8 cellular contexts compared by ENCODE assay signal in the genomic region with DNA sequence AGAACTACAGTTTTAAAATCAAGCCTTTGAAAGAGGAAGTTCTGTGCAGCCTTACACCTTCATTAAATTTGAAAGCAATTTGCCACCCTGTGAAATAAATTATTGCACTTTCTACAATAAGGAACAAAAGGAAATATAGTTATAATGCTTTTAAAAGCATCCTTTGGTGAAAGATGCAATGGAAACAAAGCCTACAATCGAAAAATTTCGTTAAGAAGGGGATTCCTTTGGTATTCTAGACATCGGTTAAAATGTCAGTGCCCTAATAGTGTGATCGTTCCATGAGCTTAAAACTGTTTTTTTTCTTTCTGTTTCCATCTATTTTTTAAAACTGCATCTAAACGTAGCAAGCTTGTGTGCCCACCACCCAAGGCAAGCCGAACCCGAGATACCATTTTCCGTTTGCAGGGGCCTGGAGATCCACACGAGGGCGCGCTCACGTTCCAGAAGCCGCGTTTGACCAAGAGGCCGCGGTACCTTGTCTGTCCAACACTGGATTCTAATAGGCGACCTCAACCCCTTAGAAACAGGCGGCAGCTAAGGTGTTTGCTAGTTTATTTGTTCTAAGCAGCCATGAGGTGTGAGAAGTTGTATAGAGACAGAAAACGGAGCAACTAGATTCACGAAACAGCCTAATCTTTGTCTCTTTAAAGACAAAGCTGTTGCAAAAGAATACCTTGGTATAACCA. TPM values are rescaled to one million over a fixed set of nuclear protein-coding genes. Genes with fewer than 3 reads are reported as not detected.
A peak's percentile ranks its signal among the peaks of the same experiment; 100 is the strongest.
DNase-seq lines count a peak whose midpoint lies in the region; ATAC-seq, FAIRE-seq and TF ChIP-seq lines count a peak whose summit lies in the region.

No MANE protein-coding gene starts in this region.

- no peak for TF ChIP-seq POLR2A in stomach (IDR thresholded peaks at IDR 0.05)

- DNase-seq in KBM-7 (peak; percentile 63), iris pigment epithelial cell (ENCODE audit: low read depth) (peak; percentile 34), GM03348 (ENCODE audit: low spot score) (no peak), stomach (no peak)

- in situ Hi-C loops in KBM-7 (cut with MboI; ENCODE audit: low pct_unique_long_range_greater_than_20kb, low sequenced_read_pairs) = no loop called here

- ATAC-seq in SK-N-SH treated with all-trans-retinoic acid at 6 μM for 48 hours (peak; percentile 79), HG02623 (IDR thresholded peaks at IDR 0.05; ENCODE audit: unreplicated experiment) (no peak), HG03135 (IDR thresholded peaks at IDR 0.05; ENCODE audit: unreplicated experiment) (no peak)

- H3K9me3 ChIP-seq in stomach = peaks cover 0 to 21% (median 0%) of the 10 kb centered on the region in 4 donors

- peaks cover 50 to 100% (median 96%) of the 10 kb centered on the region in 3 donors for H3K27me3 ChIP-seq in stomach

- no peak overlapping the region for H3K4me3 ChIP-seq in stomach

- H3K27ac ChIP-seq in stomach = no peak overlapping the region

- no peak for TF ChIP-seq EP300 in stomach (IDR thresholded peaks at IDR 0.05)

- WGBS in stomach, 5 donors = 8 to 14% (median 8%) methylated on average over 20 of the region's 20 CpGs

- peaks cover 20 to 38% (median 33%) of the 10 kb centered on the region in 4 donors for H3K4me1 ChIP-seq in stomach

- TF ChIP-seq CTCF in stomach (IDR thresholded peaks at IDR 0.05) = peak in 2 of 7 experiments; percentile 22 to 25

- FAIRE-seq in G401.6 (lab: Jason Lieb, UNC) = peak; percentile 82

- H3K36me3 ChIP-seq in stomach = no peaks in the 10 kb centered on the region

- intact Hi-C loops in stomach (cut with DNase I; ENCODE audit: low total_unique reads) = no loop called here

TF ChIP-seq in SK-N-SH treated with all-trans-retinoic acid at 6 μM for 48 hours, 23 proteins besides CTCF, POLR2A, EP300 and RAD21:
- TF ChIP-seq ZC3H10 (CRISPR knock-in tag; IDR thresholded peaks at IDR 0.05) = no peak
- TF ChIP-seq, protein P1, sequence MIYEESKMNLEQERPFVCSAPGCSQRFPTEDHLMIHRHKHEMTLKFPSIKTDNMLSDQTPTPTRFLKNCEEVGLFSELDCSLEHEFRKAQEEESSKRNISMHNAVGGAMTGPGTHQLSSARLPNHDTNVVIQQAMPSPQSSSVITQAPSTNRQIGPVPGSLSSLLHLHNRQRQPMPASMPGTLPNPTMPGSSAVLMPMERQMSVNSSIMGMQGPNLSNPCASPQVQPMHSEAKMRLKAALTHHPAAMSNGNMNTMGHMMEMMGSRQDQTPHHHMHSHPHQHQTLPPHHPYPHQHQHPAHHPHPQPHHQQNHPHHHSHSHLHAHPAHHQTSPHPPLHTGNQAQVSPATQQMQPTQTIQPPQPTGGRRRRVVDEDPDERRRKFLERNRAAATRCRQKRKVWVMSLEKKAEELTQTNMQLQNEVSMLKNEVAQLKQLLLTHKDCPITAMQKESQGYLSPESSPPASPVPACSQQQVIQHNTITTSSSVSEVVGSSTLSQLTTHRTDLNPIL (CRISPR knock-in tag; IDR thresholded peaks at IDR 0.05; ENCODE audit: low read depth) = no peak
- TF ChIP-seq OSR1 (CRISPR knock-in tag; IDR thresholded peaks at IDR 0.05) = no peak
- TF ChIP-seq, protein P2, sequence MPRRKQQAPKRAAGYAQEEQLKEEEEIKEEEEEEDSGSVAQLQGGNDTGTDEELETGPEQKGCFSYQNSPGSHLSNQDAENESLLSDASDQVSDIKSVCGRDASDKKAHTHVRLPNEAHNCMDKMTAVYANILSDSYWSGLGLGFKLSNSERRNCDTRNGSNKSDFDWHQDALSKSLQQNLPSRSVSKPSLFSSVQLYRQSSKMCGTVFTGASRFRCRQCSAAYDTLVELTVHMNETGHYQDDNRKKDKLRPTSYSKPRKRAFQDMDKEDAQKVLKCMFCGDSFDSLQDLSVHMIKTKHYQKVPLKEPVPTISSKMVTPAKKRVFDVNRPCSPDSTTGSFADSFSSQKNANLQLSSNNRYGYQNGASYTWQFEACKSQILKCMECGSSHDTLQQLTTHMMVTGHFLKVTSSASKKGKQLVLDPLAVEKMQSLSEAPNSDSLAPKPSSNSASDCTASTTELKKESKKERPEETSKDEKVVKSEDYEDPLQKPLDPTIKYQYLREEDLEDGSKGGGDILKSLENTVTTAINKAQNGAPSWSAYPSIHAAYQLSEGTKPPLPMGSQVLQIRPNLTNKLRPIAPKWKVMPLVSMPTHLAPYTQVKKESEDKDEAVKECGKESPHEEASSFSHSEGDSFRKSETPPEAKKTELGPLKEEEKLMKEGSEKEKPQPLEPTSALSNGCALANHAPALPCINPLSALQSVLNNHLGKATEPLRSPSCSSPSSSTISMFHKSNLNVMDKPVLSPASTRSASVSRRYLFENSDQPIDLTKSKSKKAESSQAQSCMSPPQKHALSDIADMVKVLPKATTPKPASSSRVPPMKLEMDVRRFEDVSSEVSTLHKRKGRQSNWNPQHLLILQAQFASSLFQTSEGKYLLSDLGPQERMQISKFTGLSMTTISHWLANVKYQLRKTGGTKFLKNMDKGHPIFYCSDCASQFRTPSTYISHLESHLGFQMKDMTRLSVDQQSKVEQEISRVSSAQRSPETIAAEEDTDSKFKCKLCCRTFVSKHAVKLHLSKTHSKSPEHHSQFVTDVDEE (CRISPR knock-in tag; IDR thresholded peaks at IDR 0.05) = no peak
- no peak for TF ChIP-seq TOX (CRISPR knock-in tag; IDR thresholded peaks at IDR 0.05; ENCODE audit: borderline replicate concordance)
- TF ChIP-seq ARNTL (CRISPR knock-in tag; IDR thresholded peaks at IDR 0.05; ENCODE audit: borderline replicate concordance, low read depth) = no peak
- TF ChIP-seq PPARA (CRISPR knock-in tag; IDR thresholded peaks at IDR 0.05; ENCODE audit: borderline replicate concordance) = no peak
- TF ChIP-seq ZNF565 (CRISPR knock-in tag; conservative IDR thresholded peaks at IDR 0.05; ENCODE audit: low read depth) = no peak
- TF ChIP-seq ZNF8 (CRISPR knock-in tag; IDR thresholded peaks at IDR 0.05) = no peak
- TF ChIP-seq, protein P3, sequence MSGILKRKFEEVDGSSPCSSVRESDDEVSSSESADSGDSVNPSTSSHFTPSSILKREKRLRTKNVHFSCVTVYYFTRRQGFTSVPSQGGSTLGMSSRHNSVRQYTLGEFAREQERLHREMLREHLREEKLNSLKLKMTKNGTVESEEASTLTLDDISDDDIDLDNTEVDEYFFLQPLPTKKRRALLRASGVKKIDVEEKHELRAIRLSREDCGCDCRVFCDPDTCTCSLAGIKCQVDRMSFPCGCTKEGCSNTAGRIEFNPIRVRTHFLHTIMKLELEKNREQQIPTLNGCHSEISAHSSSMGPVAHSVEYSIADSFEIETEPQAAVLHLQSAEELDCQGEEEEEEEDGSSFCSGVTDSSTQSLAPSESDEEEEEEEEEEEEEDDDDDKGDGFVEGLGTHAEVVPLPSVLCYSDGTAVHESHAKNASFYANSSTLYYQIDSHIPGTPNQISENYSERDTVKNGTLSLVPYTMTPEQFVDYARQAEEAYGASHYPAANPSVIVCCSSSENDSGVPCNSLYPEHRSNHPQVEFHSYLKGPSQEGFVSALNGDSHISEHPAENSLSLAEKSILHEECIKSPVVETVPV (CRISPR knock-in tag; IDR thresholded peaks at IDR 0.05) = no peak
- TF ChIP-seq ESRRG (CRISPR knock-in tag; IDR thresholded peaks at IDR 0.05) = no peak
- no peak for TF ChIP-seq ISL1 (CRISPR knock-in tag; IDR thresholded peaks at IDR 0.05)
- TF ChIP-seq, protein P4, sequence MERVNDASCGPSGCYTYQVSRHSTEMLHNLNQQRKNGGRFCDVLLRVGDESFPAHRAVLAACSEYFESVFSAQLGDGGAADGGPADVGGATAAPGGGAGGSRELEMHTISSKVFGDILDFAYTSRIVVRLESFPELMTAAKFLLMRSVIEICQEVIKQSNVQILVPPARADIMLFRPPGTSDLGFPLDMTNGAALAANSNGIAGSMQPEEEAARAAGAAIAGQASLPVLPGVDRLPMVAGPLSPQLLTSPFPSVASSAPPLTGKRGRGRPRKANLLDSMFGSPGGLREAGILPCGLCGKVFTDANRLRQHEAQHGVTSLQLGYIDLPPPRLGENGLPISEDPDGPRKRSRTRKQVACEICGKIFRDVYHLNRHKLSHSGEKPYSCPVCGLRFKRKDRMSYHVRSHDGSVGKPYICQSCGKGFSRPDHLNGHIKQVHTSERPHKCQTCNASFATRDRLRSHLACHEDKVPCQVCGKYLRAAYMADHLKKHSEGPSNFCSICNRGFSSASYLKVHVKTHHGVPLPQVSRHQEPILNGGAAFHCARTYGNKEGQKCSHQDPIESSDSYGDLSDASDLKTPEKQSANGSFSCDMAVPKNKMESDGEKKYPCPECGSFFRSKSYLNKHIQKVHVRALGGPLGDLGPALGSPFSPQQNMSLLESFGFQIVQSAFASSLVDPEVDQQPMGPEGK (CRISPR knock-in tag; IDR thresholded peaks at IDR 0.05; ENCODE audit: borderline replicate concordance) = no peak
- no peak for TF ChIP-seq RARB (CRISPR knock-in tag; IDR thresholded peaks at IDR 0.05)
- no peak for TF ChIP-seq TCF4 (CRISPR knock-in tag; IDR thresholded peaks at IDR 0.05; ENCODE audit: borderline replicate concordance)
- no peak for TF ChIP-seq ZNF70 (CRISPR knock-in tag; IDR thresholded peaks at IDR 0.05)
- no peak for TF ChIP-seq SNAI2 (CRISPR knock-in tag; IDR thresholded peaks at IDR 0.05)
- no peak for TF ChIP-seq GLIS3 (CRISPR knock-in tag; IDR thresholded peaks at IDR 0.05)
- TF ChIP-seq, protein P5, sequence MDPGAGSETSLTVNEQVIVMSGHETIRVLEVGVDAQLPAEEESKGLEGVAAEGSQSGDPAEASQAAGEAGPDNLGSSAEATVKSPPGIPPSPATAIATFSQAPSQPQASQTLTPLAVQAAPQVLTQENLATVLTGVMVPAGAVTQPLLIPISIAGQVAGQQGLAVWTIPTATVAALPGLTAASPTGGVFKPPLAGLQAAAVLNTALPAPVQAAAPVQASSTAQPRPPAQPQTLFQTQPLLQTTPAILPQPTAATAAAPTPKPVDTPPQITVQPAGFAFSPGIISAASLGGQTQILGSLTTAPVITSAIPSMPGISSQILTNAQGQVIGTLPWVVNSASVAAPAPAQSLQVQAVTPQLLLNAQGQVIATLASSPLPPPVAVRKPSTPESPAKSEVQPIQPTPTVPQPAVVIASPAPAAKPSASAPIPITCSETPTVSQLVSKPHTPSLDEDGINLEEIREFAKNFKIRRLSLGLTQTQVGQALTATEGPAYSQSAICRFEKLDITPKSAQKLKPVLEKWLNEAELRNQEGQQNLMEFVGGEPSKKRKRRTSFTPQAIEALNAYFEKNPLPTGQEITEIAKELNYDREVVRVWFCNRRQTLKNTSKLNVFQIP (CRISPR knock-in tag; IDR thresholded peaks at IDR 0.05; ENCODE audit: borderline replicate concordance, low read depth) = no peak
- TF ChIP-seq ZFP3 (CRISPR knock-in tag; IDR thresholded peaks at IDR 0.05) = no peak

RNA-seq across cellular contexts. Expression of a gene that starts 4.0 kb away (rescaled TPM):
- not detected for total RNA-seq in stomach
- polyA plus RNA-seq in stomach = not detected

RNA-seq across cellular contexts. Expression of a gene that starts 5.5 kb away (rescaled TPM):
- 1 to 10 TPM in 1 of 5 donors, not detected in 4; 2.6 TPM for total RNA-seq in stomach
- not detected for polyA plus RNA-seq in stomach

RNA-seq across cellular contexts. Expression of a gene that starts 11.4 kb away (rescaled TPM):
- total RNA-seq in stomach = under 1 TPM in 1 of 5 donors, not detected in 4; 0.18 TPM
- under 1 TPM; 0.31 to 0.76 (median 0.68) TPM for polyA plus RNA-seq in stomach

RNA-seq across cellular contexts. Expression of a gene that starts 11.5 kb away (rescaled TPM):
- total RNA-seq in stomach = not detected
- polyA plus RNA-seq in stomach = not detected

RNA-seq across cellular contexts. Expression of a gene that starts 18.4 kb away (rescaled TPM):
- total RNA-seq in stomach = 10 to 100 TPM in 1 of 5 donors, 1 to 10 TPM in 1, under 1 TPM in 1, not detected in 2; 0.58 to 15.9 (median 5.1) TPM
- 1 to 10 TPM in 2 of 3 donors, under 1 TPM in 1; 0.87 to 1.8 (median 1.7) TPM for polyA plus RNA-seq in stomach

Comparison
In these comparisons a context has a peak if more than half of its experiments do, and no peak if none do; other contexts are left out.
1. DNase-seq: peak in KBM-7 (single experiment) and iris pigment epithelial cell (single experiment); none in GM03348 (single experiment) and stomach (single experiment).